In the genomic region with DNA sequence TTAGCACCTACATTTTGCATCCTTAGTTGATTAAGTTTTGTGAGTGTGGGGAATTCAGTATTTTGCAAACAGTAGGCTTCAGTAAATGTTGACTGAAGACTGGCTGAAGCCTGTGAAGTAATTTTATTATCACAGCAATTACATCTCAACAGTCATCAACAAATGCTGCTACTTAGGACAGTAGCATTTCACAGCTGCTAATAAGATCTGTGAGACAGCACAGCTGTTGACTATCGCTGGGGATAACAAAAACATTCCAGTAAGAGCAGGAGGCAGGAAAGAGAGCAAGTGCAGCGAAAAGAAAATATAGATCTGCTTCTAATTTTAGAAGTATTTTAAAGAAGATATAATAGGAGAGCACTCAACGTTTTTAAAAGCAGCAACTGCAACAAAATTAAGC, we compare ENCODE assay signal across 20 cellular contexts.
DNase-seq lines count a peak whose midpoint lies in the region; TF ChIP-seq lines count a peak whose summit lies in the region.
"Had no signal": no experiment of that assay in that cellular context is flagged by ENCODE, and none has a peak within 500 bp of the region (broad histone marks: within the 10 kb centered on the region; RNA-seq: fewer than 3 reads in every experiment).

No MANE protein-coding gene starts in this region.

- H3K36me3 Mint-ChIP-seq in chondrocyte (ENCODE audit: low read depth): no peaks in the 10 kb centered on the region
- no peaks in the 10 kb centered on the region for H3K36me3 Mint-ChIP-seq in nephron (ENCODE audit: low read depth)
- H3K36me3 Mint-ChIP-seq: CD14-positive monocyte, T-cell had no signal

- no peaks in the 10 kb centered on the region for H3K9me3 ChIP-seq in A673 (ENCODE audit: low read depth, low read length, poor library complexity, severe bottlenecking)

- no peak overlapping the region for H3K27ac ChIP-seq in A673 (ENCODE audit: low read depth, low read length, poor library complexity, severe bottlenecking)
- H3K27ac ChIP-seq: RWPE1 had no signal

- TF ChIP-seq CTCF in A673 (conservative IDR thresholded peaks at IDR 0.05; ENCODE audit: low read depth, low read length): no peak
- no peak for TF ChIP-seq CTCF in chondrocyte (IDR thresholded peaks at IDR 0.05)
- no peak for TF ChIP-seq CTCF in nephron (IDR thresholded peaks at IDR 0.05; ENCODE audit: unreplicated experiment in 3 of 3)

- intact Hi-C loops in A673 (cut with micrococcal nuclease; ENCODE audit: unreplicated experiment): no loop called here

- peaks cover 2% of the 10 kb centered on the region for H3K27me3 Mint-ChIP-seq in chondrocyte (ENCODE audit: low read depth)
- H3K27me3 Mint-ChIP-seq in nephron (ENCODE audit: low read depth): no peaks in the 10 kb centered on the region
- H3K27me3 Mint-ChIP-seq: B cell, T-cell had no signal

- no peaks in the 10 kb centered on the region for H3K4me1 ChIP-seq in A673 (ENCODE audit: insufficient read depth, low read length, poor library complexity, severe bottlenecking)

- H3K4me3 Mint-ChIP-seq in chondrocyte (ENCODE audit: unreplicated experiment): no peak overlapping the region
- peak overlapping the region; percentile 3 to 15 (median 14) for H3K4me3 Mint-ChIP-seq in nephron
- H3K4me3 Mint-ChIP-seq: B cell, CD14-positive monocyte, T-cell had no signal

- H3K9me3 Mint-ChIP-seq in chondrocyte (ENCODE audit: low read depth): no peaks in the 10 kb centered on the region
- no peaks in the 10 kb centered on the region for H3K9me3 Mint-ChIP-seq in nephron

- POLR2A ChIA-PET in A673 (lab: Charles Lee; ENCODE audit: low non-redundant PET): no interaction called here

- DNase-seq in A673 (ENCODE audit: low spot score) (peak; percentile 14), NCI-H524 treated with DMSO at 0.1 percent for 48 hours (lab: John Stamatoyannopoulos, UW) (peak; percentile 54), chondrocyte (ENCODE audit: low spot score) (no peak), T-helper 9 cell (no peak), SKM-1 treated with dmso at 0.1 percent for 144 hours (lab: John Stamatoyannopoulos, UW; ENCODE audit: unreplicated experiment) (no peak), pons (ENCODE audit: low spot score) (no peak)
- DNase-seq: EL; GF-D8; H7; Karpas-422; NCI-H1417; NCI-H1694 treated with DMSO at 0.1 percent for 48 hours; NCI-H510A; NK-92 treated with Interleukin-12 subunit alpha and Interleukin-12 subunit beta, amount 100 ng/mL, for 24 hours; SHP77 treated with DMSO at 0.1 percent for 48 hours; T-cell had no signal

- H3K36me3 ChIP-seq in A673 (ENCODE audit: insufficient read depth, low read length, poor library complexity, severe bottlenecking): no peaks in the 10 kb centered on the region

- BruUV-seq in A673 (replicated peaks; lab: Mats Ljungman, UMichigan): no TSS peak

- H3K27ac Mint-ChIP-seq in chondrocyte (ENCODE audit: unreplicated experiment) (peak overlapping the region; percentile 17), nephron (peak overlapping the region; percentile 29 to 95 (median 84))
- H3K27ac Mint-ChIP-seq: B cell, CD14-positive monocyte, T-cell had no signal

- no peaks in the 10 kb centered on the region for H3K27me3 ChIP-seq in A673 (replicated peaks; ENCODE audit: insufficient read depth, low read depth, low read length, poor library complexity)

- no peak overlapping the region for H3K4me3 ChIP-seq in A673 (ENCODE audit: low read depth, low read length, poor library complexity, severe bottlenecking)

- CTCF ChIA-PET in A673 (lab: Charles Lee): no interaction called here

- H3K4me1 Mint-ChIP-seq in chondrocyte (ENCODE audit: low read depth) (peaks cover 6% of the 10 kb centered on the region), nephron (peaks cover 36% of the 10 kb centered on the region)
- H3K4me1 Mint-ChIP-seq: B cell, CD14-positive monocyte, T-cell had no signal

Comparison
In these comparisons a context has a peak if more than half of its experiments do, and no peak if none do; other contexts are left out.
1. DNase-seq: peak in A673 (single experiment) and NCI-H524 treated with DMSO at 0.1 percent for 48 hours (single experiment); none in chondrocyte (single experiment), T-helper 9 cell (single experiment), SKM-1 treated with dmso at 0.1 percent for 144 hours (single experiment) and pons (single experiment).